ENCODE assay signal across 6 cellular contexts in genomic region chr3:137026701-137027100, GRCh38.
"Had no signal": no experiment of that assay in that cellular context is flagged by ENCODE, and none has a peak within 500 bp of the region (broad histone marks: within the 10 kb centered on the region; RNA-seq: fewer than 3 reads in every experiment).

No MANE protein-coding gene starts in this region.

- H3K9me3 Mint-ChIP-seq: IgD-negative memory B cell had no signal

- H3K4me1 Mint-ChIP-seq: IgD-negative memory B cell had no signal

- ATAC-seq: HepG2, K562 had no signal

- H3K4me3 Mint-ChIP-seq: IgD-negative memory B cell had no signal

- H3K4me3 ChIP-seq: K562 had no signal

- DNase-seq: IMR-90, KBM-7 had no signal

- H3K27ac ChIP-seq: HL-60 had no signal
